18 cellular contexts compared by ENCODE assay signal in the genomic region with DNA sequence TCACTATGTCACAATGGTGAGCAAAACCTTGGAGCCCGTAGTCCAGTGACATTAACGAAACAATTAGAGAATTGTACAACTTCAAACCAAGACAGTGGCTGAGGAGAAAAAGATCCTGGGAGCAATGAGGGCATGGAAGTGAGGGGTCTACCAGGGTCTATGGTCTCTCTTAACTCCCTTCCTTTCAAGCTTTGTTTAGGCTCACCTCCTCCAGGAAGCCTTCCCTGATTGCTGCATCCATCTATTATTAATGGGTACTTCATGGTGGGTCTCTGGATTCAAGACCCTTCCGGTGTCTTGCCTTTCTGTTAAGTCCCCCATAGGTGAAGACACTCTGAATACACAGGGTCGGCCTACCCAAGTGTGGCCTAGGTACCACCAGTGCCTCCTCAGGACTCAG. TPM values are rescaled to one million over a fixed set of nuclear protein-coding genes. Genes with fewer than 3 reads are reported as not detected.
DNase-seq lines count a peak whose midpoint lies in the region; ATAC-seq, FAIRE-seq and TF ChIP-seq lines count a peak whose summit lies in the region.
"Had no signal": no experiment of that assay in that cellular context is flagged by ENCODE, and none has a peak within 500 bp of the region (broad histone marks: within the 10 kb centered on the region; RNA-seq: fewer than 3 reads in every experiment).

No MANE protein-coding gene starts in this region.

- no peak overlapping the region for H3K9ac ChIP-seq in HepG2 (ENCODE audit: insufficient read depth, low read depth, low read length)
- H3K9ac ChIP-seq: BLaER1, GM23248 had no signal

- H3K4me3 Mint-ChIP-seq in activated T-helper 1 cell treated with anti-CD3 and anti-CD28 coated beads, Interleukin-12 subunit alpha, Interleukin-12 subunit beta, Interleukin-2, Interleukin-4 antibody, amounts not matched to agents 30 ng/mL and 10 ng/mL and 1 ng/mL, durations not matched to agents 14 hours and 24 hours and 36 hours = no peak overlapping the region
- H3K4me3 Mint-ChIP-seq in mesothelial cell of epicardium = no peak overlapping the region

- no peak for TF ChIP-seq EP300 in HepG2 (IDR thresholded peaks at IDR 0.05; ENCODE audit: low read depth in 2 of 2, low read length in 2 of 2)
- no peak for TF ChIP-seq EP300 in HepG2 (CRISPR knock-in tag; IDR thresholded peaks at IDR 0.05; ENCODE audit: borderline replicate concordance)

- no peak overlapping the region for H2AFZ ChIP-seq in HepG2 (ENCODE audit: low read length)
- H2AFZ ChIP-seq: GM23248 had no signal

- in situ Hi-C loops in HepG2 (cut with HindIII; ENCODE audit: extremely low pct_ligation_motif_present, low pct_unique_long_range_greater_than_20kb) = no loop called here

- ATAC-seq in HepG2 = no peak
- no peak for ATAC-seq in right lobe of liver
- no peak for ATAC-seq in HG02884 (IDR thresholded peaks at IDR 0.05; ENCODE audit: unreplicated experiment)
- no peak for ATAC-seq in HG02763 (IDR thresholded peaks at IDR 0.05; ENCODE audit: unreplicated experiment)

- FAIRE-seq in HepG2 (lab: Jason Lieb, UNC) (no peak), GM12891 (lab: Jason Lieb, UNC) (no peak)
- FAIRE-seq: GM18507 had no signal

- CTCF ChIA-PET in HepG2 (lab: Yijun Ruan, JAX; ENCODE audit: low intra/inter-chr PET ratio, low total read pairs) = no interaction called here

- peaks cover 5% of the 10 kb centered on the region for H3K27me3 Mint-ChIP-seq in activated T-helper 1 cell treated with anti-CD3 and anti-CD28 coated beads, Interleukin-12 subunit alpha, Interleukin-12 subunit beta, Interleukin-2, Interleukin-4 antibody, amounts not matched to agents 30 ng/mL and 10 ng/mL and 1 ng/mL, durations not matched to agents 14 hours and 24 hours and 36 hours (ENCODE audit: insufficient read depth)
- H3K27me3 Mint-ChIP-seq in mesothelial cell of epicardium (ENCODE audit: low read depth) = no peaks in the 10 kb centered on the region
- H3K27me3 Mint-ChIP-seq: CD4-positive, CD25-positive, alpha-beta regulatory T cell had no signal

- H3K36me3 ChIP-seq in HepG2 (replicated peaks in 1 of 2; ENCODE audit: control insufficient read depth in 1 of 2, insufficient read depth in 2 of 2, low read length in 2 of 2) = no peaks in the 10 kb centered on the region
- H3K36me3 ChIP-seq in right lobe of liver = no peaks in the 10 kb centered on the region
- H3K36me3 ChIP-seq: BLaER1 had no signal

- H3K27ac ChIP-seq in HepG2 (ENCODE audit: extremely low read length, insufficient read depth, low read length) (no peak overlapping the region), right lobe of liver (no peak overlapping the region)
- H3K27ac ChIP-seq: 22Rv1, BLaER1, GM23248, HL-60 had no signal

- no peaks in the 10 kb centered on the region for H3K36me3 Mint-ChIP-seq in activated T-helper 1 cell treated with anti-CD3 and anti-CD28 coated beads, Interleukin-12 subunit alpha, Interleukin-12 subunit beta, Interleukin-2, Interleukin-4 antibody, amounts not matched to agents 30 ng/mL and 10 ng/mL and 1 ng/mL, durations not matched to agents 14 hours and 24 hours and 36 hours (ENCODE audit: low read depth)
- H3K36me3 Mint-ChIP-seq in mesothelial cell of epicardium = no peaks in the 10 kb centered on the region
- H3K36me3 Mint-ChIP-seq: CD4-positive, CD25-positive, alpha-beta regulatory T cell had no signal

- POLR2A ChIA-PET in HepG2 (lab: Yijun Ruan, JAX) = no interaction called here

- H3K4me3 ChIP-seq in HepG2 (replicated peaks in 1 of 3; ENCODE audit: insufficient read depth in 1 of 3, low read depth in 2 of 3, low read length in 3 of 3) (no peak overlapping the region), right lobe of liver (no peak overlapping the region)
- H3K4me3 ChIP-seq: BLaER1, GM23248 had no signal

- H3K27me3 ChIP-seq in HepG2 (ENCODE audit: control insufficient read depth in 1 of 2, insufficient read depth in 2 of 2, low read length in 2 of 2) = peaks cover 0 to 26% of the 10 kb centered on the region in 2 experiments; a peak in 4 of 5 replicates
- no peaks in the 10 kb centered on the region for H3K27me3 ChIP-seq in right lobe of liver
- H3K27me3 ChIP-seq: BLaER1 had no signal

- TF ChIP-seq CTCF in HepG2 (CRISPR knock-in tag; IDR thresholded peaks at IDR 0.05) = no peak
- no peak for TF ChIP-seq CTCF in right lobe of liver (IDR thresholded peaks at IDR 0.05)
- no peak for TF ChIP-seq CTCF in mesothelial cell of epicardium (IDR thresholded peaks at IDR 0.05; ENCODE audit: unreplicated experiment)

- intact Hi-C loops in HepG2 (cut with micrococcal nuclease; ENCODE audit: unreplicated experiment) (no loop called here), right lobe of liver (cut with DNase I) (no loop called here)
- intact Hi-C loops in activated T-helper 1 cell treated with anti-CD3 and anti-CD28 coated beads, Interleukin-12 subunit alpha, Interleukin-12 subunit beta, Interleukin-2, Interleukin-4 antibody, amounts not matched to agents 30 ng/mL and 10 ng/mL and 1 ng/mL, durations not matched to agents 14 hours and 24 hours and 36 hours (cut with micrococcal nuclease) = loop anchor here (2.0 kb wide), 2 partner anchors 19 to 63 kb away; no protein-coding TSS in a partner anchor

- H3K4me1 ChIP-seq in HepG2 (ENCODE audit: insufficient read depth, low read length) (peaks cover 50% of the 10 kb centered on the region), right lobe of liver (peaks cover 0 to 12% (median 0%) of the 10 kb centered on the region in 4 donors)

- BruUV-seq in HepG2 (replicated peaks; lab: Mats Ljungman, UMichigan) = no TSS peak

- peaks cover 5% of the 10 kb centered on the region; the same call in 1 of the 2 replicates for H3K9me3 ChIP-seq in HepG2 (ENCODE audit: low read length)
- no peaks in the 10 kb centered on the region for H3K9me3 ChIP-seq in right lobe of liver
- H3K9me3 ChIP-seq: BLaER1 had no signal

- no peaks in the 10 kb centered on the region for H4K20me1 ChIP-seq in HepG2 (ENCODE audit: insufficient read depth, low read length)
- H4K20me1 ChIP-seq: BLaER1 had no signal

- H3K79me2 ChIP-seq in HepG2 (ENCODE audit: insufficient read depth, low read length) = no peaks in the 10 kb centered on the region

- WGBS in HepG2 (ENCODE audit: low lambda C conversion rate) = 70% methylated on average over 4 of the region's 4 CpGs
- WGBS in right lobe of liver (ENCODE audit: insufficient coverage, low coverage, low lambda C conversion rate, missing lambda C conversion rate) = 89% methylated on average over 3 of the region's 4 CpGs

- no peak overlapping the region for H3K4me2 ChIP-seq in HepG2 (ENCODE audit: low read depth, low read length)
- H3K4me2 ChIP-seq: BLaER1 had no signal

- no peaks in the 10 kb centered on the region for H3K9me3 Mint-ChIP-seq in activated T-helper 1 cell treated with anti-CD3 and anti-CD28 coated beads, Interleukin-12 subunit alpha, Interleukin-12 subunit beta, Interleukin-2, Interleukin-4 antibody, amounts not matched to agents 30 ng/mL and 10 ng/mL and 1 ng/mL, durations not matched to agents 14 hours and 24 hours and 36 hours
- H3K9me3 Mint-ChIP-seq in mesothelial cell of epicardium = peaks cover 6% of the 10 kb centered on the region
- H3K9me3 Mint-ChIP-seq: CD4-positive, CD25-positive, alpha-beta regulatory T cell had no signal

- TF ChIP-seq POLR2A in HepG2 (IDR thresholded peaks at IDR 0.05; ENCODE audit: insufficient read depth in 1 of 2, low read depth in 2 of 2, low read length in 2 of 2) = no peak
- no peak for TF ChIP-seq POLR2A in right lobe of liver (IDR thresholded peaks at IDR 0.05)
- TF ChIP-seq POLR2A in GM12891 (IDR thresholded peaks at IDR 0.05; ENCODE audit: low read depth, low read length) = no peak

- DNase-seq in HepG2 (ENCODE audit: low spot score) (no peak), right lobe of liver (no peak), mesothelial cell of epicardium (ENCODE audit: low spot score in 2 of 2, unreplicated experiment in 2 of 2) (no peak), GM12891 (ENCODE audit: insufficient read length, low spot score) (no peak)
- DNase-seq in activated T-helper 1 cell treated with anti-CD3 and anti-CD28 coated beads, Interleukin-12 subunit alpha, Interleukin-12 subunit beta, Interleukin-2, Interleukin-4 antibody, amounts not matched to agents 30 ng/mL and 10 ng/mL and 1 ng/mL, durations not matched to agents 14 hours and 24 hours and 36 hours (ENCODE audit: low spot score) = no peak
- no peak for DNase-seq in stimulated activated naive CD4-positive, alpha-beta T cell (lab: John Stamatoyannopoulos, UW)
- DNase-seq: AML-193; CD4-positive, CD25-positive, alpha-beta regulatory T cell; GF-D8; GM23248; H7; KG1 had no signal

- H3K4me1 Mint-ChIP-seq in activated T-helper 1 cell treated with anti-CD3 and anti-CD28 coated beads, Interleukin-12 subunit alpha, Interleukin-12 subunit beta, Interleukin-2, Interleukin-4 antibody, amounts not matched to agents 30 ng/mL and 10 ng/mL and 1 ng/mL, durations not matched to agents 14 hours and 24 hours and 36 hours (ENCODE audit: low read depth) = peaks cover 20% of the 10 kb centered on the region
- H3K4me1 Mint-ChIP-seq in mesothelial cell of epicardium = peaks cover 64% of the 10 kb centered on the region

- peak overlapping the region; percentile 16 for H3K27ac Mint-ChIP-seq in activated T-helper 1 cell treated with anti-CD3 and anti-CD28 coated beads, Interleukin-12 subunit alpha, Interleukin-12 subunit beta, Interleukin-2, Interleukin-4 antibody, amounts not matched to agents 30 ng/mL and 10 ng/mL and 1 ng/mL, durations not matched to agents 14 hours and 24 hours and 36 hours
- peak overlapping the region; percentile 39 for H3K27ac Mint-ChIP-seq in mesothelial cell of epicardium
- H3K27ac Mint-ChIP-seq: CD4-positive, CD25-positive, alpha-beta regulatory T cell had no signal

- no peak for TF ChIP-seq RAD21 in HepG2 (CRISPR knock-in tag; IDR thresholded peaks at IDR 0.05)

RNA-seq across cellular contexts. Expression of a gene that starts 38.1 kb away (rescaled TPM):
- not detected in 2 replicates for total RNA-seq in HepG2 (2016; rRNA removed; fragmentation: Illumina TruSeq; extraction: Trizol)
- not detected in 2 replicates for total RNA-seq in HepG2 (2016; cell fraction: cytosol; rRNA removed; fragmentation: Illumina TruSeq; extraction: Trizol; ENCODE audit: low read depth)
- not detected in 2 replicates for total RNA-seq in HepG2 (2016; cell fraction: insoluble cytoplasmic fraction; rRNA removed; fragmentation: Illumina TruSeq; extraction: Trizol)
- total RNA-seq in HepG2 (2016; cell fraction: membrane; rRNA removed; fragmentation: Illumina TruSeq; extraction: Trizol) = not detected in 2 replicates
- not detected in 2 replicates for total RNA-seq in HepG2 (2016; cell fraction: nucleus; rRNA removed; fragmentation: Illumina TruSeq; extraction: Trizol)
- polyA plus RNA-seq in HepG2 (2011; rRNA removed) = not detected in 2 replicates
- not detected in 2 replicates for polyA plus RNA-seq in HepG2 (2011; cell fraction: cytosol; rRNA removed)
- polyA plus RNA-seq in HepG2 (2011; cell fraction: nucleus; rRNA removed) = not detected in 2 replicates
- polyA plus RNA-seq in HepG2 (2012) = not detected in 2 replicates
- not detected in 2 replicates for polyA plus RNA-seq in HepG2 (2016; cell fraction: cytosol; fragmentation: Illumina TruSeq; extraction: Trizol; ENCODE audit: low read depth)
- polyA plus RNA-seq in HepG2 (2016; cell fraction: insoluble cytoplasmic fraction; fragmentation: Illumina TruSeq; extraction: Trizol; ENCODE audit: low read depth) = not detected in 2 replicates
- not detected in 2 replicates for polyA plus RNA-seq in HepG2 (2016; cell fraction: membrane; fragmentation: Illumina TruSeq; extraction: Trizol; ENCODE audit: low read depth)
- polyA plus RNA-seq in HepG2 (2016; cell fraction: nucleus; fragmentation: Illumina TruSeq; extraction: Trizol; ENCODE audit: insufficient read depth, low read depth) = not detected in 2 replicates
- not detected in 2 replicates for polyA minus RNA-seq in HepG2 (2011; rRNA and poly(A)+ RNA removed; ENCODE audit: low replicate concordance)
- polyA minus RNA-seq in HepG2 (2011; cell fraction: cytosol; rRNA and poly(A)+ RNA removed) = not detected in 2 replicates
- polyA minus RNA-seq in HepG2 (2011; cell fraction: nucleus; rRNA and poly(A)+ RNA removed) = not detected in 2 replicates
- total RNA-seq in right lobe of liver = not detected
- not detected in 2 replicates for total RNA-seq in activated T-helper 1 cell treated with anti-CD3 and anti-CD28 coated beads, Interleukin-12 subunit alpha, Interleukin-12 subunit beta, Interleukin-2, Interleukin-4 antibody, amounts not matched to agents 30 ng/mL and 10 ng/mL and 1 ng/mL, durations not matched to agents 14 hours and 24 hours and 36 hours
- total RNA-seq in mesothelial cell of epicardium = not detected in 3 replicates
- polyA plus RNA-seq in GM12891 (2012; ENCODE audit: low read depth, missing spikeins) = not detected
- total RNA-seq: CD4-positive, CD25-positive, alpha-beta regulatory T cell; GM23248; H7 had no signal
- polyA plus RNA-seq: CD4-positive, CD25-positive, alpha-beta regulatory T cell; GM23248 had no signal

RNA-seq across cellular contexts. Expression of a gene that starts 52.9 kb away (rescaled TPM):
- total RNA-seq in HepG2 (2016; rRNA removed; fragmentation: Illumina TruSeq; extraction: Trizol) = 17.9 and 45.2 TPM in 2 replicates
- 14.2 and 15.8 TPM in 2 replicates for total RNA-seq in HepG2 (2016; cell fraction: cytosol; rRNA removed; fragmentation: Illumina TruSeq; extraction: Trizol; ENCODE audit: low read depth)
- total RNA-seq in HepG2 (2016; cell fraction: insoluble cytoplasmic fraction; rRNA removed; fragmentation: Illumina TruSeq; extraction: Trizol) = 16.3 and 48.1 TPM in 2 replicates
- 19.9 and 22.2 TPM in 2 replicates for total RNA-seq in HepG2 (2016; cell fraction: membrane; rRNA removed; fragmentation: Illumina TruSeq; extraction: Trizol)
- total RNA-seq in HepG2 (2016; cell fraction: nucleus; rRNA removed; fragmentation: Illumina TruSeq; extraction: Trizol) = 44.0 and 55.5 TPM in 2 replicates
- polyA plus RNA-seq in HepG2 (2011; rRNA removed) = 62.9 and 76.2 TPM in 2 replicates
- 45.0 and 49.7 TPM in 2 replicates for polyA plus RNA-seq in HepG2 (2011; cell fraction: cytosol; rRNA removed)
- 115 and 140 TPM in 2 replicates for polyA plus RNA-seq in HepG2 (2011; cell fraction: nucleus; rRNA removed)
- 46.9 and 65.3 TPM in 2 replicates for polyA plus RNA-seq in HepG2 (2012)
- 6.6 and 7.4 TPM in 2 replicates for polyA plus RNA-seq in HepG2 (2016; cell fraction: cytosol; fragmentation: Illumina TruSeq; extraction: Trizol; ENCODE audit: low read depth)
- polyA plus RNA-seq in HepG2 (2016; cell fraction: insoluble cytoplasmic fraction; fragmentation: Illumina TruSeq; extraction: Trizol; ENCODE audit: low read depth) = 14.0 and 18.6 TPM in 2 replicates
- polyA plus RNA-seq in HepG2 (2016; cell fraction: membrane; fragmentation: Illumina TruSeq; extraction: Trizol; ENCODE audit: low read depth) = 12.6 and 12.8 TPM in 2 replicates
- polyA plus RNA-seq in HepG2 (2016; cell fraction: nucleus; fragmentation: Illumina TruSeq; extraction: Trizol; ENCODE audit: insufficient read depth, low read depth) = 87.5 and 97.1 TPM in 2 replicates
- polyA minus RNA-seq in HepG2 (2011; rRNA and poly(A)+ RNA removed; ENCODE audit: low replicate concordance) = 43.4 and 90.0 TPM in 2 replicates
- 30.7 and 35.8 TPM in 2 replicates for polyA minus RNA-seq in HepG2 (2011; cell fraction: cytosol; rRNA and poly(A)+ RNA removed)
- polyA minus RNA-seq in HepG2 (2011; cell fraction: nucleus; rRNA and poly(A)+ RNA removed) = 80.9 and 103 TPM in 2 replicates
- total RNA-seq in right lobe of liver = 10 to 100 TPM; 17.8 to 28.0 (median 21.8) TPM
- total RNA-seq in activated T-helper 1 cell treated with anti-CD3 and anti-CD28 coated beads, Interleukin-12 subunit alpha, Interleukin-12 subunit beta, Interleukin-2, Interleukin-4 antibody, amounts not matched to agents 30 ng/mL and 10 ng/mL and 1 ng/mL, durations not matched to agents 14 hours and 24 hours and 36 hours = 63.6 and 64.4 TPM in 2 replicates
- 80.6 to 85.3 TPM (median 82.2 TPM) in 3 replicates for total RNA-seq in mesothelial cell of epicardium
- 20.9 TPM for polyA plus RNA-seq in GM12891 (2012; ENCODE audit: low read depth, missing spikeins)
